Comparison of ENCODE assay signal across 37 cellular contexts in the genomic region with DNA sequence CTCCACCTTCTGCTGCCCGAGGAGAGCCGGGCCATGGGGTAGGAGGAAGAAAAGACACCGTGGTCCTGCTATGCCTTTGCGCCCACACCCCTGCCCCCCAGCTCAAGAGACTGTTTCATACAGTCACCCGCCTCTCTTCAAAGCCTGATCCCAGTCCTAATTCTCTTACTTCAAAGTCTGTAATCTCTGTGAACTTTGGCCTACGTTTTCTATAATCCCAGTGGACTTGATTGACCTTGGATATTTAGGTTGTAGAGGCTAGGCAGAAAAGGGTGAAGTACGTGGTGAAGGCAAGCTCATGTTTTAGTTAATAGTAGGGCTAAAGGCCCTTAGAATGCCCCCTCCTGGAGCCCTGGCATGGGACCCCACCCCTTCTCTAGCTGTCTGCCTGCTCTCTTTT.
"Had no signal": no experiment of that assay in that cellular context is flagged by ENCODE, and none has a peak within 500 bp of the region (broad histone marks: within the 10 kb centered on the region; RNA-seq: fewer than 3 reads in every experiment).

No MANE protein-coding gene starts in this region.

- H3K4me3 ChIP-seq: adrenal gland, body of pancreas, breast epithelium had no signal

- FAIRE-seq: astrocyte, TTC549 had no signal

- ATAC-seq: activated CD4-positive, alpha-beta T cell treated with anti-CD3 and anti-CD28 coated beads for 36 hours; activated CD4-positive, CD25-positive, alpha-beta regulatory T cell treated with anti-CD3 and anti-CD28 coated beads, Interleukin-2, amount 50 U/mL, for 24 hours; activated CD8-positive, alpha-beta memory T cell treated with anti-CD3 and anti-CD28 coated beads, Interleukin-2, amount 10 ng/mL, durations not matched to agents 7 days and 5 days; activated CD8-positive, alpha-beta T cell treated with anti-CD3 and anti-CD28 coated beads, Interleukin-2, amount 10 ng/mL, durations not matched to agents 7 days and 5 days; activated naive CD4-positive, alpha-beta T cell treated with anti-CD3 and anti-CD28 coated beads, Interleukin-2, amount 50 U/mL, for 72 hours; body of pancreas; WTC11 had no signal

- H3K4me1 Mint-ChIP-seq: activated CD4-positive, alpha-beta memory T cell treated with anti-CD3 and anti-CD28 coated beads, Interleukin-2, amount 10 ng/mL, durations not matched to agents 7 days and 5 days; activated CD4-positive, alpha-beta T cell treated with anti-CD3 and anti-CD28 coated beads for 36 hours; activated CD4-positive, alpha-beta T cell treated with anti-CD3 and anti-CD28 coated beads, Interleukin-2, amount 10 ng/mL, durations not matched to agents 7 days and 5 days; activated CD8-positive, alpha-beta memory T cell treated with anti-CD3 and anti-CD28 coated beads, Interleukin-2, amount 10 ng/mL, durations not matched to agents 7 days and 5 days; WTC11 had no signal

- H3K4me1 ChIP-seq: adrenal gland, body of pancreas, breast epithelium had no signal

- H3K9me3 ChIP-seq: adrenal gland, body of pancreas, breast epithelium had no signal

- H3K27ac ChIP-seq: adrenal gland, body of pancreas, brain microvascular endothelial cell, breast epithelium, VCaP had no signal

- H3K4me3 Mint-ChIP-seq: activated CD4-positive, alpha-beta memory T cell treated with anti-CD3 and anti-CD28 coated beads, Interleukin-2, amount 10 ng/mL, durations not matched to agents 7 days and 5 days; activated CD4-positive, alpha-beta T cell treated with anti-CD3 and anti-CD28 coated beads for 36 hours; activated CD4-positive, alpha-beta T cell treated with anti-CD3 and anti-CD28 coated beads, Interleukin-2, amount 10 ng/mL, durations not matched to agents 7 days and 5 days; activated CD8-positive, alpha-beta memory T cell treated with anti-CD3 and anti-CD28 coated beads, Interleukin-2, amount 10 ng/mL, durations not matched to agents 7 days and 5 days; activated CD8-positive, alpha-beta T cell treated with anti-CD3 and anti-CD28 coated beads, Interleukin-2, amount 10 ng/mL, durations not matched to agents 7 days and 5 days; activated naive CD4-positive, alpha-beta T cell treated with anti-CD3 and anti-CD28 coated beads for 36 hours; activated naive CD8-positive, alpha-beta T cell treated with anti-CD3 and anti-CD28 coated beads for 36 hours; activated T-cell treated with anti-CD3 and anti-CD28 coated beads, Interleukin-2, amount 50 U/mL, for 24 hours; T-helper 1 cell treated with Interleukin-12 subunit alpha and Interleukin-12 subunit beta and Interleukin-4 antibody, amounts not matched to agents 30 μg/mL and 1 μg/mL, for 36 hours; T-helper 2 cell treated with Interferon-gamma antibody and Interleukin-4, amounts not matched to agents 5 μg/mL and 100 μg/mL, for 36 hours; WTC11 had no signal

- DNase-seq: activated CD4-positive, alpha-beta memory T cell treated with anti-CD3 and anti-CD28 coated beads, Interleukin-2, amount 10 ng/mL, durations not matched to agents 7 days and 5 days; activated CD4-positive, alpha-beta T cell treated with anti-CD3 and anti-CD28 coated beads for 1 hour; activated CD4-positive, alpha-beta T cell treated with anti-CD3 and anti-CD28 coated beads for 36 hours; activated CD4-positive, alpha-beta T cell treated with anti-CD3 and anti-CD28 coated beads for 48 hours; activated CD4-positive, alpha-beta T cell treated with anti-CD3 and anti-CD28 coated beads, Interleukin-2, amount 10 ng/mL, durations not matched to agents 7 days and 5 days; activated CD4-positive, alpha-beta T cell treated with anti-CD3 and anti-CD28 coated beads, Interleukin-2, amount 50 U/mL, for 48 hours; activated CD4-positive, CD25-positive, alpha-beta regulatory T cell; activated CD8-positive, alpha-beta memory T cell treated with anti-CD3 and anti-CD28 coated beads for 24 hours; activated CD8-positive, alpha-beta memory T cell treated with anti-CD3 and anti-CD28 coated beads, Interleukin-2, amount 10 ng/mL, durations not matched to agents 7 days and 5 days; activated CD8-positive, alpha-beta memory T cell treated with anti-CD3 and anti-CD28 coated beads, Interleukin-2, amount 50 U/mL, for 48 hours; activated CD8-positive, alpha-beta T cell treated with anti-CD3 and anti-CD28 coated beads, Interleukin-2, amount 10 ng/mL, durations not matched to agents 7 days and 5 days; activated effector memory CD4-positive, alpha-beta T cell treated with anti-CD3 and anti-CD28 coated beads, Interleukin-2, amount 50 U/mL, for 16 hours; activated gamma-delta T cell treated with Interleukin-2 at 50 U/mL for 16 hours; activated naive CD4-positive, alpha-beta T cell; activated naive CD4-positive, alpha-beta T cell treated with anti-CD3 and anti-CD28 coated beads for 36 hours; activated naive CD4-positive, alpha-beta T cell treated with anti-CD3 and anti-CD28 coated beads, Interleukin-2, amount 50 U/mL, for 16 hours; activated naive CD8-positive, alpha-beta T cell treated with anti-CD3 and anti-CD28 coated beads for 36 hours; activated T-cell treated with anti-CD3 and anti-CD28 coated beads, Interleukin-2, amount 50 U/mL, for 24 hours; activated T-cell treated with anti-CD3 and anti-CD28 coated beads, Interleukin-2, amount 50 U/mL, for 48 hours; adrenal gland; amniotic stem cell; aorta; body of pancreas; brain microvascular endothelial cell; central memory CD4-positive, alpha-beta T cell; T-helper 1 cell; T-helper 2 cell; T-helper 9 cell had no signal

- H3K27me3 Mint-ChIP-seq: activated CD4-positive, alpha-beta memory T cell treated with anti-CD3 and anti-CD28 coated beads, Interleukin-2, amount 10 ng/mL, durations not matched to agents 7 days and 5 days; activated CD4-positive, alpha-beta T cell treated with anti-CD3 and anti-CD28 coated beads for 36 hours; activated CD4-positive, alpha-beta T cell treated with anti-CD3 and anti-CD28 coated beads, Interleukin-2, amount 10 ng/mL, durations not matched to agents 7 days and 5 days; activated CD8-positive, alpha-beta memory T cell treated with anti-CD3 and anti-CD28 coated beads, Interleukin-2, amount 10 ng/mL, durations not matched to agents 7 days and 5 days; activated naive CD8-positive, alpha-beta T cell treated with anti-CD3 and anti-CD28 coated beads for 36 hours; activated T-cell treated with anti-CD3 and anti-CD28 coated beads, Interleukin-2, amount 50 U/mL, for 24 hours had no signal

- H3K27me3 ChIP-seq: adrenal gland, body of pancreas, brain microvascular endothelial cell, breast epithelium had no signal

- H3K27ac Mint-ChIP-seq: activated CD4-positive, alpha-beta memory T cell treated with anti-CD3 and anti-CD28 coated beads, Interleukin-2, amount 10 ng/mL, durations not matched to agents 7 days and 5 days; activated CD4-positive, alpha-beta T cell treated with anti-CD3 and anti-CD28 coated beads for 36 hours; activated CD4-positive, alpha-beta T cell treated with anti-CD3 and anti-CD28 coated beads, Interleukin-2, amount 10 ng/mL, durations not matched to agents 7 days and 5 days; activated CD8-positive, alpha-beta memory T cell treated with anti-CD3 and anti-CD28 coated beads, Interleukin-2, amount 10 ng/mL, durations not matched to agents 7 days and 5 days; activated CD8-positive, alpha-beta T cell treated with anti-CD3 and anti-CD28 coated beads, Interleukin-2, amount 10 ng/mL, durations not matched to agents 7 days and 5 days; activated naive CD4-positive, alpha-beta T cell treated with anti-CD3 and anti-CD28 coated beads for 36 hours; activated naive CD8-positive, alpha-beta T cell treated with anti-CD3 and anti-CD28 coated beads for 36 hours; activated T-cell treated with anti-CD3 and anti-CD28 coated beads, Interleukin-2, amount 50 U/mL, for 24 hours; T-helper 1 cell treated with Interleukin-12 subunit alpha and Interleukin-12 subunit beta and Interleukin-4 antibody, amounts not matched to agents 30 μg/mL and 1 μg/mL, for 36 hours; T-helper 2 cell treated with Interferon-gamma antibody and Interleukin-4, amounts not matched to agents 5 μg/mL and 100 μg/mL, for 36 hours; WTC11 had no signal

- H3K9me3 Mint-ChIP-seq: activated CD4-positive, alpha-beta memory T cell treated with anti-CD3 and anti-CD28 coated beads, Interleukin-2, amount 10 ng/mL, durations not matched to agents 7 days and 5 days; activated CD4-positive, alpha-beta T cell treated with anti-CD3 and anti-CD28 coated beads, Interleukin-2, amount 10 ng/mL, durations not matched to agents 7 days and 5 days; activated naive CD4-positive, alpha-beta T cell treated with anti-CD3 and anti-CD28 coated beads for 36 hours; activated naive CD4-positive, alpha-beta T cell treated with anti-CD3 and anti-CD28 coated beads, Interleukin-2, amount 50 U/mL, for 72 hours; activated naive CD8-positive, alpha-beta T cell treated with anti-CD3 and anti-CD28 coated beads for 36 hours; activated T-cell treated with anti-CD3 and anti-CD28 coated beads, Interleukin-2, amount 50 U/mL, for 24 hours; T-helper 1 cell treated with Interleukin-12 subunit alpha and Interleukin-12 subunit beta and Interleukin-4 antibody, amounts not matched to agents 30 μg/mL and 1 μg/mL, for 36 hours; T-helper 2 cell treated with Interferon-gamma antibody and Interleukin-4, amounts not matched to agents 5 μg/mL and 100 μg/mL, for 36 hours; WTC11 had no signal
